20 cellular contexts compared by ENCODE assay signal in genomic region chr3:55330756-55331155, GRCh38.
A peak's percentile ranks its signal among the peaks of the same experiment; 100 is the strongest.
DNase-seq lines count a peak whose midpoint lies in the region; ATAC-seq and TF ChIP-seq lines count a peak whose summit lies in the region.
"Had no signal": no experiment of that assay in that cellular context is flagged by ENCODE, and none has a peak within 500 bp of the region (broad histone marks: within the 10 kb centered on the region; RNA-seq: fewer than 3 reads in every experiment).

No MANE protein-coding gene starts in this region.

- H3K4me2 ChIP-seq in IMR-90 (ENCODE audit: low read depth, low read length), result peak overlapping the region; percentile 60; the same call in 1 of the 2 replicates
- no peak overlapping the region for H3K4me2 ChIP-seq in mesendoderm (ENCODE audit: low read length)
- H3K4me2 ChIP-seq: GM23338 had no signal

- peak overlapping the region; percentile 92; the same call in 1 of the 2 replicates for H2BK20ac ChIP-seq in IMR-90 (ENCODE audit: low read depth, low read length)

- TF ChIP-seq CTCF in A673 (conservative IDR thresholded peaks at IDR 0.05; ENCODE audit: low read depth, low read length), result no peak
- no peak for TF ChIP-seq CTCF in IMR-90 (conservative IDR thresholded peaks at IDR 0.05; ENCODE audit: low read depth, low read length)
- no peak for TF ChIP-seq CTCF in left ventricle myocardium inferior (IDR thresholded peaks at IDR 0.05; ENCODE audit: borderline replicate concordance)

- H3K56ac ChIP-seq in IMR-90 (ENCODE audit: extremely low read depth, insufficient read depth, low read length) (peak overlapping the region; percentile 59), mesendoderm (ENCODE audit: low read length) (no peak overlapping the region)

- H4K5ac ChIP-seq in IMR-90 (ENCODE audit: low read depth, low read length) (peak overlapping the region; percentile 66; the same call in 1 of the 2 replicates), mesendoderm (ENCODE audit: low read length) (no peak overlapping the region)

- H2BK120ac ChIP-seq in IMR-90 (ENCODE audit: low read depth, low read length) (peak overlapping the region; percentile 78), mesendoderm (ENCODE audit: low read depth, low read length) (no peak overlapping the region)

- H2BK15ac ChIP-seq in IMR-90 (ENCODE audit: low read depth, low read length) (peak overlapping the region; percentile 27; the same call in 2 of the 3 replicates), mesendoderm (replicated peaks; ENCODE audit: low read depth) (no peak overlapping the region)

- POLR2A ChIA-PET in A673 (lab: Charles Lee; ENCODE audit: low non-redundant PET) (no interaction called here), IMR-90 (lab: Charles Lee; ENCODE audit: unreplicated experiment) (interaction anchor here (0.6 to 0.7 kb wide), 4 partner anchors 16 to 167 kb away, joined by 3 to 7 read pairs (median 5); no protein-coding TSS in a partner anchor)

- peaks cover 25% of the 10 kb centered on the region for H3K9me1 ChIP-seq in IMR-90 (ENCODE audit: insufficient read depth, low read length)

- H4K20me1 ChIP-seq in IMR-90 (ENCODE audit: insufficient read depth, low read length), result no peaks in the 10 kb centered on the region

- H3K4ac ChIP-seq in IMR-90 (ENCODE audit: low read depth, low read length), result peak overlapping the region; percentile 64; the same call in 1 of the 2 replicates
- no peak overlapping the region for H3K4ac ChIP-seq in mesendoderm (ENCODE audit: low read depth, low read length)

- H3K9me3 ChIP-seq in A673 (ENCODE audit: low read depth, low read length, poor library complexity, severe bottlenecking), result no peaks in the 10 kb centered on the region
- H3K9me3 ChIP-seq in IMR-90 (ENCODE audit: control insufficient read depth, insufficient read depth, low read length), result no peaks in the 10 kb centered on the region
- H3K9me3 ChIP-seq in left ventricle myocardium inferior (replicated peaks), result no peaks in the 10 kb centered on the region
- H3K9me3 ChIP-seq: thoracic aorta had no signal

- no peaks in the 10 kb centered on the region for H3K79me2 ChIP-seq in mesendoderm (ENCODE audit: control insufficient read depth, insufficient read depth, low read length)

- peak; percentile 16 for ATAC-seq in IMR-90 (ENCODE audit: low read depth)
- no peak for ATAC-seq in HG03469 (IDR thresholded peaks at IDR 0.05; ENCODE audit: unreplicated experiment)
- ATAC-seq: activated CD8-positive, alpha-beta T cell treated with anti-CD3 and anti-CD28 coated beads, Interleukin-2, amount 10 ng/mL, durations not matched to agents 7 days and 5 days; activated T-cell treated with anti-CD3 and anti-CD28 coated beads, Interleukin-2, amount 50 U/mL, for 72 hours; CD8-positive, alpha-beta T cell; GM23338; natural killer cell treated with Interleukin-12 subunit alpha and Interleukin-12 subunit beta and Interleukin-15 and Interleukin-18, amount 100 ng/mL, for 72 hours had no signal

- 0 out of 2 replicates have a peak overlapping the region, but pooled peaks have one; percentile 11 for H4K91ac ChIP-seq in IMR-90 (ENCODE audit: insufficient read depth, low read depth, low read length)

- CTCF ChIA-PET in A673 (lab: Charles Lee), result interaction anchor here (0.6 kb wide), 1 partner anchor 103 kb away, joined by 3 read pairs; no protein-coding TSS in a partner anchor
- CTCF ChIA-PET in IMR-90 (lab: Yijun Ruan, JAX), result no interaction called here

- H3K23ac ChIP-seq in IMR-90 (ENCODE audit: low read depth, low read length) (peak overlapping the region; percentile 61; the same call in 1 of the 2 replicates), mesendoderm (ENCODE audit: low read length) (no peak overlapping the region)

- dilution Hi-C loops in IMR-90 (cut with HindIII; ENCODE audit: low sequenced_read_pairs, unreplicated experiment), result no loop called here

- no peak for TF ChIP-seq RAD21 in IMR-90 (IDR thresholded peaks at IDR 0.05; ENCODE audit: low read length)

- H3K18ac ChIP-seq in IMR-90 (ENCODE audit: low read depth, low read length) (peak overlapping the region; percentile 93; the same call in 1 of the 2 replicates), mesendoderm (ENCODE audit: low read length) (no peak overlapping the region)

- no peaks in the 10 kb centered on the region for H3K27me3 ChIP-seq in A673 (replicated peaks; ENCODE audit: insufficient read depth, low read depth, low read length, poor library complexity)
- H3K27me3 ChIP-seq in IMR-90 (ENCODE audit: control insufficient read depth, insufficient read depth, low read length), result no peaks in the 10 kb centered on the region
- H3K27me3 ChIP-seq in mesendoderm (ENCODE audit: insufficient read depth, low read length, poor library complexity), result no peaks in the 10 kb centered on the region
- H3K27me3 ChIP-seq in left ventricle myocardium inferior (ENCODE audit: low read depth), result no peaks in the 10 kb centered on the region

- WGBS in IMR-90 (ENCODE audit: extremely low coverage in 2 of 2, insufficient read length in 1 of 2), 2 experiments, result no CpG with 5 or more reads among the region's 3 CpGs
- WGBS in mesendoderm (ENCODE audit: extremely low coverage, insufficient coverage, low lambda C conversion rate), result no CpG with 5 or more reads among the region's 3 CpGs

- in situ Hi-C loops in IMR-90 (cut with MboI; ENCODE audit: low sequenced_read_pairs), result loop anchor here (10.0 kb wide), 1 partner anchor 134 kb away; no protein-coding TSS in a partner anchor

- intact Hi-C loops in A673 (cut with micrococcal nuclease; ENCODE audit: unreplicated experiment), result no loop called here
- intact Hi-C loops in IMR-90 (cut with micrococcal nuclease), result loop anchor here (2.0 to 5.0 kb wide), 4 partner anchors 132 to 378 kb away; no protein-coding TSS in a partner anchor
- intact Hi-C loops in left ventricle myocardium inferior (cut with micrococcal nuclease), result no loop called here

- H2AK5ac ChIP-seq in IMR-90 (ENCODE audit: low read depth, low read length), result no peak overlapping the region
- H2AK5ac ChIP-seq in mesendoderm (ENCODE audit: low read length), result no peak overlapping the region

- no TSS peak for BruUV-seq in A673 (replicated peaks; lab: Mats Ljungman, UMichigan)
- BruUV-seq in IMR-90 (replicated peaks; lab: Mats Ljungman, UMichigan), result no TSS peak

- H3K4me1 ChIP-seq in A673 (ENCODE audit: insufficient read depth, low read length, poor library complexity, severe bottlenecking) (no peaks in the 10 kb centered on the region), IMR-90 (ENCODE audit: control insufficient read depth, insufficient read depth, low read length) (peaks cover 29% of the 10 kb centered on the region), mesendoderm (ENCODE audit: control insufficient read depth, low read depth, low read length) (no peaks in the 10 kb centered on the region), left ventricle myocardium inferior (no peaks in the 10 kb centered on the region)

- H2BK5ac ChIP-seq in IMR-90 (ENCODE audit: low read depth, low read length, poor library complexity, severe bottlenecking), result peak overlapping the region; percentile 98
- no peak overlapping the region for H2BK5ac ChIP-seq in mesendoderm (ENCODE audit: low read length)

- H2AK9ac ChIP-seq in IMR-90 (replicated peaks; ENCODE audit: low read depth, low read length, poor library complexity), result no peak overlapping the region

- H3K36me3 ChIP-seq in A673 (ENCODE audit: insufficient read depth, low read length, poor library complexity, severe bottlenecking), result no peaks in the 10 kb centered on the region
- no peaks in the 10 kb centered on the region for H3K36me3 ChIP-seq in IMR-90 (ENCODE audit: control insufficient read depth, insufficient read depth, low read length)
- H3K36me3 ChIP-seq in mesendoderm (ENCODE audit: control insufficient read depth, insufficient read depth, low read length), result no peaks in the 10 kb centered on the region
- H3K36me3 ChIP-seq in left ventricle myocardium inferior, result no peaks in the 10 kb centered on the region
- H3K36me3 ChIP-seq: thoracic aorta had no signal

- no peak overlapping the region for H3K4me3 ChIP-seq in A673 (ENCODE audit: low read depth, low read length, poor library complexity, severe bottlenecking)
- no peak overlapping the region for H3K4me3 ChIP-seq in IMR-90 (ENCODE audit: insufficient read depth, low read depth, low read length)
- H3K4me3 ChIP-seq in mesendoderm (ENCODE audit: low read length), result no peak overlapping the region
- no peak overlapping the region for H3K4me3 ChIP-seq in left ventricle myocardium inferior
- H3K4me3 ChIP-seq: GM23338, thoracic aorta had no signal

- DNase-seq in A673 (ENCODE audit: low spot score) (peak; percentile 28), IMR-90 (peak; percentile 82), astrocyte of the hippocampus (ENCODE audit: low read depth, low spot score) (peak; percentile 45), mesendoderm (peak; percentile 7), left ventricle myocardium inferior (no peak), putamen (ENCODE audit: low spot score) (no peak), SHP77 (lab: John Stamatoyannopoulos, UW) (no peak)
- DNase-seq: activated B cell treated with CpG ODN at 0.5 μM for 24 hours; activated CD8-positive, alpha-beta T cell treated with anti-CD3 and anti-CD28 coated beads, Interleukin-2, amount 10 ng/mL, durations not matched to agents 7 days and 5 days; activated T-cell treated with anti-CD3 and anti-CD28 coated beads, Interleukin-2, amount 50 U/mL, for 72 hours; CD8-positive, alpha-beta T cell; DMS79; immature natural killer cell; NCI-H1436; stimulated activated CD4-positive, alpha-beta T cell treated with anti-CD3 and anti-CD28 coated beads, Interleukin-12 subunit alpha, Interleukin-12 subunit beta, amount 100 ng/mL, for 4 hours had no signal

- no peak overlapping the region for H3K27ac ChIP-seq in A673 (ENCODE audit: low read depth, low read length, poor library complexity, severe bottlenecking)
- peak overlapping the region; percentile 43; the same call in 1 of the 2 replicates for H3K27ac ChIP-seq in IMR-90 (ENCODE audit: insufficient read depth, low read length)
- no peak overlapping the region for H3K27ac ChIP-seq in mesendoderm (ENCODE audit: low read depth, low read length)
- H3K27ac ChIP-seq in left ventricle myocardium inferior (replicated peaks), result no peak overlapping the region
- H3K27ac ChIP-seq: epithelial cell of prostate, thoracic aorta had no signal

- peak overlapping the region; percentile 53; the same call in 1 of the 2 replicates for H3K14ac ChIP-seq in IMR-90 (replicated peaks; ENCODE audit: low read depth, low read length)

- H3K9ac ChIP-seq in IMR-90 (ENCODE audit: low read depth, low read length) (no peak overlapping the region), mesendoderm (ENCODE audit: low read length) (no peak overlapping the region)

- H3K79me1 ChIP-seq in IMR-90 (ENCODE audit: low read depth in 1 of 2, low read length in 2 of 2) (peaks cover 0 to 16% of the 10 kb centered on the region in 2 experiments; a peak in 1 of 4 replicates), mesendoderm (ENCODE audit: low read length) (no peaks in the 10 kb centered on the region)

- no peak overlapping the region for H2AFZ ChIP-seq in IMR-90 (replicated peaks; ENCODE audit: low read length, poor library complexity)
- H2AFZ ChIP-seq: GM23338 had no signal

- H4K8ac ChIP-seq in IMR-90 (ENCODE audit: low read depth in 2 of 2, low read length in 2 of 2) (peak overlapping the region; percentile 85 to 89), mesendoderm (ENCODE audit: low read depth, low read length) (no peak overlapping the region)

- TF ChIP-seq POLR2A in IMR-90 (IDR thresholded peaks at IDR 0.05; ENCODE audit: low read depth, low read length), result no peak

TF ChIP-seq in IMR-90, 13 proteins besides CTCF, POLR2A, EP300 and RAD21 (continues in another document):
- TF ChIP-seq BHLHE40 (IDR thresholded peaks at IDR 0.05; ENCODE audit: low read depth, low read length), result no peak

Comparison
In these comparisons a context has a peak if more than half of its experiments do, and no peak if none do; other contexts are left out.
1. DNase-seq: peak in A673 (single experiment), IMR-90 (single experiment), astrocyte of the hippocampus (single experiment) and mesendoderm (single experiment); none in left ventricle myocardium inferior (single experiment), putamen (single experiment) and SHP77 (0 of 2).